Comparison of ENCODE assay signal across 11 cellular contexts in the genomic region with DNA sequence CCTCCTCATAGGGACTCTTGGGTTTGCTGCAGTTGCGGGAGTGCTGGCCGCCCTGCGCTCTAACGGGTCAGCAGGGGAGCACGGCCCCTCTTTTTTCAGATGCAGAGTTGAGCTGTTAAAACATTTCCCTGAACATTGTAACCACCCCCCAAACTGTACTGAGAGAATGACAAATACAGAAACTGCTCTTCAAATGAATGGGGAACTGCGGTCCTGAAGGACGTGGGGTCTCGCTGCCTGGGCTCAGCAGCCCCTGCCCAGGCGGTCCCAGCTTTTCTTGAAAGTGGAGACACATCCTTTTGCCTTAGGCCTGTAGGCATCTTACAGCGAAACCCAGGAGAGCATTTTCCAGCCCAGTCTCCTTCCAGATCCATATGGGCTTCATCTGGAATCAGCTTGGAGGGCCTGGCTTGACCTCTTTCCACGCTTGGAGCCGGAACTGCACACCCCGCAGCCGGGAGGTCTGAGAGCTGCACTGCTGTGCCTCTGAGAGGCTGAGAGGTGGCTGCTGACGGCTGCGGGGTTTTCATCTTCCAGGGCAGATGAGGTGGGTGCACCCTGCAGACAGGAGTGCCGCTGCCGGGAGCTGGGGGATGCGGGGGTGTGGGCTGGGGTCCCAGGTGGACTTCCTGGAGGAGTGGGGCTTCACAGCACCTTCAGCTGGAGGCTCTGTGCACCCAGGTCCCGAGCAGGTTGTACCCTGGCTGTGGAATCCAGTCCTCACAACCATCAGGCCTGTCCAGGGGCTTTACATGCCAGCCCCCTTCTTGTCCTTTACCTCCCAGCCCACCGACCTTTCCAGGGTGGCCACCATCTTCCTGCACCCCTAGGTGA. TPM values are rescaled to one million over a fixed set of nuclear protein-coding genes. Genes with fewer than 3 reads are reported as not detected.
DNase-seq lines count a peak whose midpoint lies in the region; ATAC-seq and TF ChIP-seq lines count a peak whose summit lies in the region.
"Had no signal": no experiment of that assay in that cellular context is flagged by ENCODE, and none has a peak within 500 bp of the region (broad histone marks: within the 10 kb centered on the region; RNA-seq: fewer than 3 reads in every experiment).

No MANE protein-coding gene starts in this region.

- H3K4me1 ChIP-seq in esophagus squamous epithelium (peaks cover 27 to 86% (median 47%) of the 10 kb centered on the region in 3 donors), skeletal muscle tissue (ENCODE audit: control insufficient read depth in 3 of 3, insufficient read depth in 3 of 3, low read length in 3 of 3) (peaks cover 36 to 58% (median 52%) of the 10 kb centered on the region in 3 donors)

- H3K36me3 ChIP-seq in esophagus squamous epithelium, result peaks cover 0 to 14% (median 0%) of the 10 kb centered on the region in 3 donors
- H3K36me3 ChIP-seq in skeletal muscle tissue (ENCODE audit: control insufficient read depth in 3 of 3, insufficient read depth in 3 of 3, low read length in 3 of 3), result no peaks in the 10 kb centered on the region
- H3K36me3 ChIP-seq: uterus had no signal

- ATAC-seq in HG02970 (IDR thresholded peaks at IDR 0.05; ENCODE audit: low FRiP score, unreplicated experiment), result no peak

- no peak for TF ChIP-seq CTCF in esophagus squamous epithelium (IDR thresholded peaks at IDR 0.05)

- DNase-seq in activated CD4-positive, alpha-beta T cell treated with anti-CD3 and anti-CD28 coated beads, Interleukin-2, amount 10 ng/mL, durations not matched to agents 24 days and 14 days, result no peak
- no peak for DNase-seq in activated CD4-positive, alpha-beta T cell treated with anti-CD3 and anti-CD28 coated beads, Interleukin-2, amount 50 U/mL, for 4 hours
- DNase-seq in MV-4-11 (lab: John Stamatoyannopoulos, UW) (peak; percentile 77), esophagus squamous epithelium (lab: John Stamatoyannopoulos, UW) (no peak), OCI-M2 (lab: John Stamatoyannopoulos, UW; ENCODE audit: unreplicated experiment) (no peak), cerebellar cortex (ENCODE audit: low spot score) (no peak)
- DNase-seq: T-helper 1 cell had no signal

- 41 to 63% methylated on average over 6 of the region's 21 CpGs for WGBS in esophagus squamous epithelium, 2 donors

- H3K27ac Mint-ChIP-seq in activated CD4-positive, alpha-beta T cell treated with anti-CD3 and anti-CD28 coated beads, Interleukin-2, amount 10 ng/mL, durations not matched to agents 24 days and 14 days, result no peak overlapping the region

- H3K27ac ChIP-seq in esophagus squamous epithelium (peak overlapping the region; percentile 83 to 97 (median 92)), skeletal muscle tissue (ENCODE audit: low read depth, low read length) (peak overlapping the region; percentile 94)

- no peaks in the 10 kb centered on the region for H3K36me3 Mint-ChIP-seq in activated CD4-positive, alpha-beta T cell treated with anti-CD3 and anti-CD28 coated beads, Interleukin-2, amount 10 ng/mL, durations not matched to agents 24 days and 14 days (ENCODE audit: low read depth)

- no peaks in the 10 kb centered on the region for H3K9me3 Mint-ChIP-seq in activated CD4-positive, alpha-beta T cell treated with anti-CD3 and anti-CD28 coated beads, Interleukin-2, amount 10 ng/mL, durations not matched to agents 24 days and 14 days

- H3K27me3 Mint-ChIP-seq in activated CD4-positive, alpha-beta T cell treated with anti-CD3 and anti-CD28 coated beads, Interleukin-2, amount 10 ng/mL, durations not matched to agents 24 days and 14 days, result peaks cover 4% of the 10 kb centered on the region

- H3K4me3 ChIP-seq in esophagus squamous epithelium (peak overlapping the region in 1 of 4 donors; percentile 96), skeletal muscle tissue (ENCODE audit: low read length in 3 of 3) (no peak overlapping the region)

- peak overlapping the region; percentile 12 for H3K4me3 Mint-ChIP-seq in activated CD4-positive, alpha-beta T cell treated with anti-CD3 and anti-CD28 coated beads, Interleukin-2, amount 10 ng/mL, durations not matched to agents 24 days and 14 days

- intact Hi-C loops in activated CD4-positive, alpha-beta T cell treated with anti-CD3 and anti-CD28 coated beads, Interleukin-2, amount 10 ng/mL, durations not matched to agents 24 days and 14 days (cut with micrococcal nuclease), result no loop called here
- intact Hi-C loops in esophagus squamous epithelium (cut with DNase I), result no loop called here

- no peaks in the 10 kb centered on the region for H3K9me3 ChIP-seq in esophagus squamous epithelium
- H3K9me3 ChIP-seq in skeletal muscle tissue (ENCODE audit: control insufficient read depth in 3 of 3, low read length in 3 of 3), result no peaks in the 10 kb centered on the region
- H3K9me3 ChIP-seq: uterus had no signal

- peaks cover 4% of the 10 kb centered on the region for H3K4me1 Mint-ChIP-seq in activated CD4-positive, alpha-beta T cell treated with anti-CD3 and anti-CD28 coated beads, Interleukin-2, amount 10 ng/mL, durations not matched to agents 24 days and 14 days

- H3K9ac ChIP-seq in skeletal muscle tissue (ENCODE audit: low read depth in 1 of 3, low read length in 3 of 3), result peak overlapping the region in 1 of 3 donors; percentile 79

- TF ChIP-seq POLR2A in esophagus squamous epithelium (IDR thresholded peaks at IDR 0.05), result no peak

- H3K27me3 ChIP-seq in esophagus squamous epithelium (no peaks in the 10 kb centered on the region), skeletal muscle tissue (ENCODE audit: control insufficient read depth in 3 of 3, insufficient read depth in 3 of 3, low read length in 3 of 3) (no peaks in the 10 kb centered on the region)
- H3K27me3 ChIP-seq: uterus had no signal

RNA-seq across cellular contexts. Expression of a gene that starts 1.2 kb away (rescaled TPM):
- total RNA-seq in activated CD4-positive, alpha-beta T cell treated with anti-CD3 and anti-CD28 coated beads, Interleukin-2, amount 10 ng/mL, durations not matched to agents 24 days and 14 days, result 25.6 and 25.9 TPM in 2 replicates
- total RNA-seq in esophagus squamous epithelium (10 to 100 TPM; 66.2 to 80.6 (median 75.8) TPM), skeletal muscle tissue (27.1 TPM)

RNA-seq across cellular contexts. Expression of a gene that starts 23.9 kb away (rescaled TPM):
- total RNA-seq in activated CD4-positive, alpha-beta T cell treated with anti-CD3 and anti-CD28 coated beads, Interleukin-2, amount 10 ng/mL, durations not matched to agents 24 days and 14 days, result 1.1 and 1.5 TPM in 2 replicates
- total RNA-seq in esophagus squamous epithelium (1 to 10 TPM in 3 of 4 donors, under 1 TPM in 1; 0.48 to 6.3 (median 1.1) TPM), skeletal muscle tissue (11.0 TPM)

RNA-seq across cellular contexts. Expression of a gene that starts 25.8 kb away (rescaled TPM):
- 3.2 and 3.5 TPM in 2 replicates for total RNA-seq in activated CD4-positive, alpha-beta T cell treated with anti-CD3 and anti-CD28 coated beads, Interleukin-2, amount 10 ng/mL, durations not matched to agents 24 days and 14 days
- total RNA-seq in esophagus squamous epithelium (10 to 100 TPM in 2 of 4 donors, 1 to 10 TPM in 2; 5.2 to 41.2 (median 21.2) TPM), skeletal muscle tissue (51.7 TPM)

RNA-seq across cellular contexts. Expression of a gene that starts 54.2 kb away (rescaled TPM):
- total RNA-seq in activated CD4-positive, alpha-beta T cell treated with anti-CD3 and anti-CD28 coated beads, Interleukin-2, amount 10 ng/mL, durations not matched to agents 24 days and 14 days, result 1.1 and 1.7 TPM in 2 replicates
- total RNA-seq in esophagus squamous epithelium (1 to 10 TPM in 3 of 4 donors, under 1 TPM in 1; 0.64 to 3.8 (median 2.2) TPM), skeletal muscle tissue (2.1 TPM)
- total RNA-seq: epithelial cell of proximal tubule had no signal

RNA-seq across cellular contexts. Expression of a gene that starts 59.8 kb away (rescaled TPM):
- total RNA-seq in activated CD4-positive, alpha-beta T cell treated with anti-CD3 and anti-CD28 coated beads, Interleukin-2, amount 10 ng/mL, durations not matched to agents 24 days and 14 days, result not detected in 2 replicates
- total RNA-seq in esophagus squamous epithelium, result 1 to 10 TPM in 2 of 4 donors, under 1 TPM in 1, not detected in 1; 0.82 to 6.7 (median 2.5) TPM
- total RNA-seq in skeletal muscle tissue, result not detected
- total RNA-seq: epithelial cell of proximal tubule had no signal
